In genomic region chr22:28742562-28742962, GRCh38 we compare ENCODE assay signal across 8 cellular contexts. TPM values are rescaled to one million over a fixed set of nuclear protein-coding genes. Genes with fewer than 3 reads are reported as not detected.
DNase-seq lines count a peak whose midpoint lies in the region; ATAC-seq and TF ChIP-seq lines count a peak whose summit lies in the region.

No MANE protein-coding gene starts in this region.

- no peaks in the 10 kb centered on the region for H3K27me3 ChIP-seq in Peyer's patch
- no peaks in the 10 kb centered on the region for H3K27me3 ChIP-seq in prostate gland (replicated peaks; ENCODE audit: insufficient read depth)

- intact Hi-C loops in prostate gland (cut with DNase I): loop anchor here (2.0 kb wide), 1 partner anchor 30 kb away; the partner anchor contains the start of gene CCDC117

- ATAC-seq in HG02759 (IDR thresholded peaks at IDR 0.05; ENCODE audit: unreplicated experiment): no peak

- H3K4me1 ChIP-seq in Peyer's patch: peaks cover 0 to 10% (median 4%) of the 10 kb centered on the region in 4 donors
- H3K4me1 ChIP-seq in prostate gland (replicated peaks): no peaks in the 10 kb centered on the region

- peaks cover 0 to 35% (median 0%) of the 10 kb centered on the region in 3 donors for H3K36me3 ChIP-seq in Peyer's patch
- peaks cover 0 to 3% of the 10 kb centered on the region in 2 donors for H3K36me3 ChIP-seq in prostate gland

- TF ChIP-seq POLR2A in Peyer's patch (IDR thresholded peaks at IDR 0.05) (no peak), prostate gland (IDR thresholded peaks at IDR 0.05) (no peak)

- H3K4me3 ChIP-seq in GM12875 (ENCODE audit: low read depth, low read length) (peak overlapping the region; percentile 100), Peyer's patch (peak overlapping the region; percentile 76 to 94 (median 82)), epithelial cell of proximal tubule (ENCODE audit: low read depth, low read length) (peak overlapping the region; percentile 95), prostate gland (peak overlapping the region; percentile 78 to 94)

- DNase-seq in Peyer's patch (peak in 1 of 3 donors; percentile 87), epithelial cell of proximal tubule (ENCODE audit: low read depth) (no peak), prostate gland (ENCODE audit: low spot score) (no peak), GM19240 (ENCODE audit: insufficient read length, low spot score) (no peak), COR-L47 (lab: John Stamatoyannopoulos, UW) (no peak)
- DNase-seq in NK-92 treated with Interleukin-12 subunit alpha and Interleukin-12 subunit beta, amount 100 ng/mL, for 24 hours (lab: John Stamatoyannopoulos, UW): no peak

- H3K27ac ChIP-seq in Peyer's patch (peak overlapping the region; percentile 93 to 96 (median 96)), prostate gland (peak overlapping the region; percentile 96 to 99)

- no peak for TF ChIP-seq CTCF in GM12875 (IDR thresholded peaks at IDR 0.05; ENCODE audit: borderline replicate concordance, insufficient read depth, low read depth, low read length)
- TF ChIP-seq CTCF in Peyer's patch (IDR thresholded peaks at IDR 0.05): no peak
- TF ChIP-seq CTCF in epithelial cell of proximal tubule (conservative IDR thresholded peaks at IDR 0.05; ENCODE audit: low read depth, low read length): no peak
- TF ChIP-seq CTCF in prostate gland (IDR thresholded peaks at IDR 0.05): no peak

- no peaks in the 10 kb centered on the region for H3K9me3 ChIP-seq in Peyer's patch
- H3K9me3 ChIP-seq in prostate gland: no peaks in the 10 kb centered on the region

- WGBS in prostate gland: 2% methylated on average over 10 of the region's 10 CpGs

RNA-seq across cellular contexts. Expression of gene HSCB, which starts 0.7 kb away (rescaled TPM):
- 10 to 100 TPM in 3 of 4 donors, 1 to 10 TPM in 1; 6.2 to 49.5 (median 12.1) TPM for total RNA-seq in Peyer's patch
- total RNA-seq in epithelial cell of proximal tubule: 19.7 and 28.3 TPM in 2 replicates
- 10 to 100 TPM; 27.9 to 39.5 TPM for total RNA-seq in prostate gland

RNA-seq across cellular contexts. Expression of gene CHEK2, which starts 0.9 kb away (rescaled TPM):
- total RNA-seq in Peyer's patch: 10 to 100 TPM in 3 of 4 donors, 1 to 10 TPM in 1; 8.7 to 24.2 (median 14.2) TPM
- total RNA-seq in epithelial cell of proximal tubule: 13.1 and 19.9 TPM in 2 replicates
- 10 to 100 TPM; 15.6 to 18.6 TPM for total RNA-seq in prostate gland

RNA-seq across cellular contexts. Expression of gene CCDC117, which starts 29.9 kb away (rescaled TPM):
- total RNA-seq in Peyer's patch (10 to 100 TPM in 3 of 4 donors, 1 to 10 TPM in 1; 6.3 to 23.9 (median 14.2) TPM), epithelial cell of proximal tubule (17.1 and 20.9 TPM in 2 replicates), prostate gland (10 to 100 TPM; 29.5 to 54.4 TPM)

RNA-seq across cellular contexts. Expression of gene XBP1, which starts 57.8 kb away (rescaled TPM):
- total RNA-seq in Peyer's patch: 100 to 1,000 TPM; 139 to 287 (median 213) TPM
- total RNA-seq in epithelial cell of proximal tubule: 147 and 153 TPM in 2 replicates
- total RNA-seq in prostate gland: 100 to 1,000 TPM; 200 to 798 TPM
